ENCODE assay signal across 2 cellular contexts in the genomic region with DNA sequence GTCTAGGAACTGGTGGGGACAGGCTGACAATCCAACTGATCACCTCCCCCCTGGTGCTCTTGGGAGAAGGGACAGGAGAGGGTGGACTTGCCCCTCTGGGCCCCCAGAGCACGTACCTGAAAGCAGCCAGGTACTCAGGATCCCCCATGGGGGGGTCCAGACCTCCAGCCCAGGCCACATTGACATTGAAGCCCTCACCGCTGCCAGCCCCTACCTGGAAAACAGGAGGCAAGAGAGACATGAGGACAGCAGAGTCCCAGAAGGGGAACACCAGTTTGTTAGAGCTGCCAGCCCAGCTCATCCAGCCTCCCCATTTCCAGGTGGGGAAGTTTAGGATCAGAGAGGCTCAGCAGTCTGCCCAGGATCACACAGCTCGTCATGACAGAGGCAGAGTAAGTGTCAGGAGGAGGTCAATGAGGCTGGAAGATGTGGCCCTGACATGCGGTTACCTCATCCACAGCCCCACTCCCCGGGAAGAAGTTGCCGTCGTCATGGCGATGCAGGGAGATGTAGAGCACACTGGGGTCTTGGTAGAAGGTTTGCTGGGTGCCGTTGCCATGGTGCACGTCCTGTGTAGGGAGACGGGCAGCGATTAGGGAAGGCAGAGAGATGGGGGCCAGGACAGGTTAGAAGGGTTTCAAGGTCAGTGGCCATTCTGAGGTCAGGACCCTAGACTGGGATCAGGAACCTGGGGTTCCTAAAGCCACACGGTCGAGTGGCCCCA.
TF ChIP-seq lines count a peak whose summit lies in the region.

No MANE protein-coding gene starts in this region.

TF ChIP-seq in Ishikawa, 13 proteins besides CTCF, POLR2A, EP300 and RAD21:
- TF ChIP-seq YY1 (IDR thresholded peaks at IDR 0.05; ENCODE audit: low read depth) (0 out of 2 replicates have a peak, but pooled peaks have one; percentile 4), FOXM1 (IDR thresholded peaks at IDR 0.05; ENCODE audit: borderline replicate concordance, low read depth) (no peak), ZBTB7A (IDR thresholded peaks at IDR 0.05; ENCODE audit: low read depth) (no peak), CREB1 (IDR thresholded peaks at IDR 0.05; ENCODE audit: low read depth) (no peak)
- TF ChIP-seq, protein P1, sequence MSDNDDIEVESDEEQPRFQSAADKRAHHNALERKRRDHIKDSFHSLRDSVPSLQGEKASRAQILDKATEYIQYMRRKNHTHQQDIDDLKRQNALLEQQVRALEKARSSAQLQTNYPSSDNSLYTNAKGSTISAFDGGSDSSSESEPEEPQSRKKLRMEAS (IDR thresholded peaks at IDR 0.05), result no peak

TF ChIP-seq in K562, 482 proteins besides CTCF, POLR2A, EP300 and RAD21:
- TF ChIP-seq MTF1 (CRISPR knock-in tag; IDR thresholded peaks at IDR 0.05; ENCODE audit: borderline replicate concordance), result no peak
- TF ChIP-seq BCOR (IDR thresholded peaks at IDR 0.05), result peak; percentile 70
- peak; percentile 41; the same call in 1 of the 2 replicates for TF ChIP-seq POLR2G (IDR thresholded peaks at IDR 0.05; ENCODE audit: low read depth, low read length)
- peak in 1 of 2 experiments; percentile 43; a peak in 1 of 4 replicates for TF ChIP-seq KDM1A (IDR thresholded peaks at IDR 0.05)
- peak; percentile 75 for TF ChIP-seq ZFP36 (IDR thresholded peaks at IDR 0.05; ENCODE audit: low read depth, low read length, partially characterized antibody)
- peak; percentile 77 for TF ChIP-seq RFX1 (IDR thresholded peaks at IDR 0.05)
- TF ChIP-seq CHCHD3 (CRISPR knock-in tag; IDR thresholded peaks at IDR 0.05), result no peak
